Comparison of ENCODE assay signal across 8 cellular contexts in the genomic region with DNA sequence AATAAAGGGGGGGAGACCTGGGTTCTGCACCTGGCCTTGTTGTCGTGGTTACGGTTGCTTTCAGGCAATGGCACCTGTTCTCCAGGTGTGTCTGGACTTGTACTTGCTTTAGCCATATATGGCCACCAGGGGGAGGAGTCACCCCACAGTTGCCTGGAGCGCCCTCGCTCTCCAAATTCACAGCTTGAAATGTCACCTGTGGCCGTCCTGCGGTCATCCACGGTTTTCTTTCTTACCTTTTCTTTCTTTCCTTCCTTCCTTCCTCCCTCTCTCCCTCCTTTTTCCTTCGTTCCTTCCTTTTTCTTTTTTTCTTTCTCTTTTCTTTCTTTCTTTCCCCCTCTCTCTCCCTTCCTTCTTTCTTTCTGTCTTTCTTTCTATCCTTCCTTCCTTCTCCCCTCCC.
DNase-seq lines count a peak whose midpoint lies in the region; ATAC-seq and TF ChIP-seq lines count a peak whose summit lies in the region.

No MANE protein-coding gene starts in this region.

- peak overlapping the region; percentile 43 for H3K4me2 ChIP-seq in DOHH2 (ENCODE audit: low read length)

- in situ Hi-C loops in transverse colon (cut with MboI; ENCODE audit: low pct_ligation_motif_present in 1 of 4, low pct_unique_long_range_greater_than_20kb in 1 of 4, low sequenced_read_pairs in 3 of 4) = loop anchor here in 1 of 4 donors (25.0 kb wide), 1 partner anchor 254 kb away; no protein-coding TSS in a partner anchor

- H3K9me3 ChIP-seq in DOHH2 (ENCODE audit: control insufficient read depth, insufficient read depth, low read length) (no peaks in the 10 kb centered on the region), transverse colon (no peaks in the 10 kb centered on the region)

- H3K36me3 ChIP-seq in DOHH2 (ENCODE audit: control insufficient read depth, low read length) (no peaks in the 10 kb centered on the region), H7 (replicated peaks; ENCODE audit: control insufficient read depth, insufficient read depth, low read length) (no peaks in the 10 kb centered on the region), transverse colon (no peaks in the 10 kb centered on the region)

- ATAC-seq in activated B cell treated with CpG ODN at 0.5 μM for 24 hours (ENCODE audit: low read depth) = peak; percentile 65

- no peaks in the 10 kb centered on the region for H3K9me3 Mint-ChIP-seq in activated B cell treated with CpG ODN at 0.5 μM for 24 hours

- H3K4me3 Mint-ChIP-seq in activated B cell treated with CpG ODN at 0.5 μM for 24 hours = no peak overlapping the region

- TF ChIP-seq CTCF in DOHH2 (IDR thresholded peaks at IDR 0.05; ENCODE audit: low read depth, low read length, poor library complexity, severe bottlenecking) (peak; percentile 83), activated B cell treated with CpG ODN at 0.5 μM for 24 hours (IDR thresholded peaks at IDR 0.05) (no peak), transverse colon (IDR thresholded peaks at IDR 0.05) (peak; percentile 42 to 67 (median 54))

- no peak overlapping the region for H3K27ac ChIP-seq in DOHH2 (ENCODE audit: low read depth, low read length)
- H3K27ac ChIP-seq in transverse colon = no peak overlapping the region

- intact Hi-C loops in activated B cell treated with CpG ODN at 0.5 μM for 24 hours (cut with micrococcal nuclease) (loop anchor here (1.0 kb wide), 1 partner anchor 265 kb away; no protein-coding TSS in a partner anchor), transverse colon (cut with DNase I; ENCODE audit: low total_unique reads) (no loop called here)

- H3K4me3 ChIP-seq in DOHH2 (ENCODE audit: low read length) (no peak overlapping the region), H7 (ENCODE audit: insufficient read depth, low read depth, low read length) (no peak overlapping the region), transverse colon (no peak overlapping the region)

- no peaks in the 10 kb centered on the region for H3K27me3 ChIP-seq in DOHH2 (ENCODE audit: control insufficient read depth, low read length)
- no peaks in the 10 kb centered on the region for H3K27me3 ChIP-seq in H7 (ENCODE audit: control insufficient read depth, insufficient read depth, low read length)
- no peaks in the 10 kb centered on the region for H3K27me3 ChIP-seq in transverse colon

- TF ChIP-seq EP300 in transverse colon (IDR thresholded peaks at IDR 0.05; ENCODE audit: low read depth) = no peak

- H3K36me3 Mint-ChIP-seq in activated B cell treated with CpG ODN at 0.5 μM for 24 hours (ENCODE audit: low read depth) = no peaks in the 10 kb centered on the region

- no peaks in the 10 kb centered on the region for H3K9me2 ChIP-seq in DOHH2 (replicated peaks; ENCODE audit: control insufficient read depth, low read length)

- H3K4me1 ChIP-seq in DOHH2 (ENCODE audit: control insufficient read depth, low read length) = peaks cover 7% of the 10 kb centered on the region
- H3K4me1 ChIP-seq in transverse colon = no peaks in the 10 kb centered on the region

- CTCF ChIA-PET in activated B cell treated with CpG ODN at 0.5 μM for 24 hours (lab: Charles Lee) = interaction anchor here (0.6 to 1.5 kb wide), 6 partner anchors 92 to 506 kb away, joined by 3 to 10 read pairs (median 4); no protein-coding TSS in a partner anchor

- DNase-seq in H7 (peak; percentile 39), NCI-H2029 (lab: John Stamatoyannopoulos, UW) (peak; percentile 87), activated B cell treated with CpG ODN at 0.5 μM for 24 hours (no peak), cerebellum (ENCODE audit: low spot score) (peak; percentile 57), mucosa of gallbladder (ENCODE audit: low spot score) (peak; percentile 68), transverse colon (peak; percentile 61), hepatic stellate cell (ENCODE audit: low spot score) (no peak)

- no peak overlapping the region for H3K27ac Mint-ChIP-seq in activated B cell treated with CpG ODN at 0.5 μM for 24 hours

- peaks cover 1% of the 10 kb centered on the region for H3F3A ChIP-seq in DOHH2 (ENCODE audit: control insufficient read depth, insufficient read depth)

- H3K4me1 Mint-ChIP-seq in activated B cell treated with CpG ODN at 0.5 μM for 24 hours = peaks cover 3% of the 10 kb centered on the region

- H4K20me1 ChIP-seq in DOHH2 (ENCODE audit: control insufficient read depth, insufficient read depth, low read depth, low read length) = no peaks in the 10 kb centered on the region

- whole genome bisulfite sequencing in transverse colon (ENCODE audit: low coverage in 1 of 2), 2 donors = 0 to 8% methylated on average over 5 to 8 of the region's 8 CpGs

- POLR2A ChIA-PET in activated B cell treated with CpG ODN at 0.5 μM for 24 hours (lab: Charles Lee) = no interaction called here

- no peaks in the 10 kb centered on the region for H3K79me2 ChIP-seq in DOHH2 (ENCODE audit: control insufficient read depth, low read length)

- no peak for TF ChIP-seq POLR2A in transverse colon (IDR thresholded peaks at IDR 0.05)

- peaks cover 2% of the 10 kb centered on the region for H3K27me3 Mint-ChIP-seq in activated B cell treated with CpG ODN at 0.5 μM for 24 hours

Comparison
In these comparisons a context has a peak if more than half of its experiments do, and no peak if none do; other contexts are left out.
1. DNase-seq: peak in H7 (single experiment), NCI-H2029 (single experiment), cerebellum (single experiment), mucosa of gallbladder (single experiment) and transverse colon (single experiment); none in activated B cell treated with CpG ODN at 0.5 μM for 24 hours (single experiment) and hepatic stellate cell (single experiment).